In genomic region chr2:224083631-224084030, GRCh38 we compare ENCODE assay signal across 18 cellular contexts. TPM values are rescaled to one million over a fixed set of nuclear protein-coding genes. Genes with fewer than 3 reads are reported as not detected.
A peak's percentile ranks its signal among the peaks of the same experiment; 100 is the strongest.
DNase-seq lines count a peak whose midpoint lies in the region; FAIRE-seq and TF ChIP-seq lines count a peak whose summit lies in the region.
"Had no signal": no experiment of that assay in that cellular context is flagged by ENCODE, and none has a peak within 500 bp of the region (broad histone marks: within the 10 kb centered on the region; RNA-seq: fewer than 3 reads in every experiment).

No MANE protein-coding gene starts in this region.

- TF ChIP-seq POLR2A in tibial nerve (IDR thresholded peaks at IDR 0.05) = no peak

- H3K4me1 ChIP-seq in tibial artery (no peaks in the 10 kb centered on the region), tibial nerve (peaks cover 0 to 9% (median 0%) of the 10 kb centered on the region in 4 donors)

- intact Hi-C loops in tibial artery (cut with DNase I; ENCODE audit: low total_unique reads) = no loop called here

- peak; percentile 12 for DNase-seq in HT-29 (ENCODE audit: low spot score)
- peak; percentile 62 for DNase-seq in left kidney (ENCODE audit: low read depth, low spot score)
- DNase-seq in T-helper 9 cell = no peak
- no peak for DNase-seq in MV-4-11 (lab: John Stamatoyannopoulos, UW)
- DNase-seq in tibial artery = no peak
- no peak for DNase-seq in tibial nerve (ENCODE audit: low spot score in 2 of 2)
- DNase-seq: C1 segment of cervical spinal cord; CD4-positive, alpha-beta T cell; DMS153; DMS79 treated with DMSO at 0.1 percent for 48 hours; EL; HCEC 1CT; HFFc6; KG1 had no signal

- no peak for TF ChIP-seq EP300 in tibial nerve (IDR thresholded peaks at IDR 0.05)

- WGBS in tibial nerve, 2 donors = 80 to 85% methylated on average over 2 of the region's 2 CpGs

- FAIRE-seq in colon (lab: Jason Lieb, UNC) = peak; percentile 83
- FAIRE-seq: G401.6, GM12891 had no signal

- H3K36me3 ChIP-seq in tibial artery (no peaks in the 10 kb centered on the region), tibial nerve (no peaks in the 10 kb centered on the region)

- H3K27ac ChIP-seq in tibial artery = no peak overlapping the region
- H3K27ac ChIP-seq in tibial nerve = no peak overlapping the region
- H3K27ac ChIP-seq: HL-60 had no signal

- TF ChIP-seq CTCF in tibial artery (IDR thresholded peaks at IDR 0.05) (no peak), tibial nerve (IDR thresholded peaks at IDR 0.05) (no peak)

- no peak overlapping the region for H3K4me3 ChIP-seq in tibial artery
- no peak overlapping the region for H3K4me3 ChIP-seq in tibial nerve

- no peaks in the 10 kb centered on the region for H3K27me3 ChIP-seq in tibial artery
- no peaks in the 10 kb centered on the region for H3K27me3 ChIP-seq in tibial nerve

- no peaks in the 10 kb centered on the region for H3K9me3 ChIP-seq in tibial artery
- H3K9me3 ChIP-seq in tibial nerve = no peaks in the 10 kb centered on the region

RNA-seq across cellular contexts. Expression of gene SERPINE2, which starts 44.5 kb away (rescaled TPM):
- 1.9 and 5.6 TPM in 2 replicates for total RNA-seq in HT-29 (2014; rRNA removed; shearing (Covaris generic))
- total RNA-seq in tibial nerve = 10 to 100 TPM; 25.5 to 94.5 (median 38.5) TPM

Comparison
In these comparisons a context has a peak if more than half of its experiments do, and no peak if none do; other contexts are left out.
1. DNase-seq: peak in HT-29 (single experiment) and left kidney (single experiment); none in T-helper 9 cell (single experiment), MV-4-11 (single experiment), tibial artery (0 of 2) and tibial nerve (0 of 2).